ENCODE assay signal across 26 cellular contexts in genomic region chr6:107214655-107215054, GRCh38.
"Had no signal": no experiment of that assay in that cellular context is flagged by ENCODE, and none has a peak within 500 bp of the region (broad histone marks: within the 10 kb centered on the region; RNA-seq: fewer than 3 reads in every experiment).

No MANE protein-coding gene starts in this region.

- H3K36me3 ChIP-seq: colonic mucosa, esophagus squamous epithelium, gastrocnemius medialis, heart right ventricle, lower lobe of right lung had no signal

- H3K9me3 ChIP-seq: colonic mucosa, esophagus squamous epithelium, gastrocnemius medialis, heart right ventricle, left lung, lower lobe of right lung, mucosa of descending colon had no signal

- ATAC-seq: effector memory CD8-positive, alpha-beta T cell; esophagus mucosa; gastrocnemius medialis; heart right ventricle; left cardiac atrium; left lung; left ventricle myocardium superior; lower lobe of right lung; mucosa of descending colon had no signal

- DNase-seq: colonic mucosa; cortex of kidney; effector CD8-positive, alpha-beta T cell; effector memory CD8-positive, alpha-beta T cell; endodermal cell; erythroblast; esophagus squamous epithelium; foreskin fibroblast; foreskin melanocyte; gastrocnemius medialis; glutamatergic neuron; head of caudate nucleus; heart right ventricle; hippocampal formation; left cardiac atrium; left lung; left ventricle myocardium superior; lower lobe of right lung; mesenchymal stem cell; mucosa of descending colon; naive B cell had no signal

- H3K4me3 ChIP-seq: colonic mucosa, esophagus squamous epithelium, gastrocnemius medialis, heart right ventricle, left lung, lower lobe of right lung, mucosa of descending colon had no signal

- FAIRE-seq: endometrium, islet of Langerhans, keratinocyte had no signal

- H3K27ac ChIP-seq: colonic mucosa, epithelial cell of prostate, esophagus squamous epithelium, gastrocnemius medialis, heart right ventricle, left lung, lower lobe of right lung had no signal

- H3K4me1 ChIP-seq: colonic mucosa, esophagus squamous epithelium, gastrocnemius medialis, lower lobe of right lung had no signal

- H3K27me3 ChIP-seq: colonic mucosa, esophagus squamous epithelium, gastrocnemius medialis, heart right ventricle, left lung had no signal
